8 cellular contexts compared by ENCODE assay signal in the genomic region with DNA sequence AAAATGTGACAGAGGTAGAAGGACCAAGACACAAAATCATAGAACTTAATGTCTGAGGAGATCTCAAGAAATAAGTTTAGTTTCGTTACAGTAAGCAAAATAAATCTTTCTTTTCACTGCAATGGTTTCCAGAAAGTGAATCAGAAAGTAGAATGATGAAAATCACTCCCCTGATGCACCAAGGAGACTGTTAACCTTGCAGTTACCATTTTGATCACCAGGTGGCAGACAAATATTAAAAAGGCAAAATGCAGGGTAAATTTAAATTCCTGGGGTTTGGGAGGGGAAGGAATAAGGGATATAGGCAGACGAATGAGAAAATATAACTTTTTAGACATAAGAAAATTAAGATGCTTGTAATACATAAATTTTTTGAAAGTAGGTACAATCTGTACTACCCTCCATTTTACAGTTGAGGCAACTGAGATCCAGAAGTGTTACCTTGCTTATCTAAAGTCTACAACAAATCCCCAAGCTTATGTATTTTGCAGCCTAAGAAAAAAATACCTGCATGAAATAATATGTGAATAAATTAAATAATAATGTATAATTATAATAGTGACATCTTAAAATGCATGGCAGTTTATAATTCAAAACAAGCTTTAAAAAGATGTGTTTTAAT.
DNase-seq lines count a peak whose midpoint lies in the region; ATAC-seq, FAIRE-seq and TF ChIP-seq lines count a peak whose summit lies in the region.

No MANE protein-coding gene starts in this region.

- peaks cover 7 to 13% of the 10 kb centered on the region in 2 experiments; a peak in 3 of 4 replicates for H3K4me1 Mint-ChIP-seq in H9

- DNase-seq in AG09309 (ENCODE audit: low read depth) = peak; percentile 13
- no peak for DNase-seq in H9
- no peak for DNase-seq in transverse colon
- DNase-seq in aorta = no peak

- H2AFZ ChIP-seq in H9 (ENCODE audit: low read length) = no peak overlapping the region
- H2AFZ ChIP-seq in Loucy (ENCODE audit: low read length) = no peak overlapping the region

- TF ChIP-seq CTCF in AG09309 (IDR thresholded peaks at IDR 0.05; ENCODE audit: control insufficient read depth, insufficient read depth, low read depth, low read length, missing control alignments) (peak; percentile 65), H9 (conservative IDR thresholded peaks at IDR 0.05) (peak; percentile 76), Loucy (conservative IDR thresholded peaks at IDR 0.05; ENCODE audit: low read length) (peak; percentile 92), WI38 (IDR thresholded peaks at IDR 0.05; ENCODE audit: low read depth, low read length) (peak; percentile 40), transverse colon (IDR thresholded peaks at IDR 0.05) (peak; percentile 38 to 55 (median 53))

- H3K18ac ChIP-seq in H9 (ENCODE audit: insufficient read length, low read depth, low read length) = no peak overlapping the region

- ATAC-seq in aorta (ENCODE audit: low FRiP score) = no peak

- H3K27ac ChIP-seq in H9 (ENCODE audit: insufficient read length, low read depth, low read length) (no peak overlapping the region), iPS-18a (ENCODE audit: low read length) (no peak overlapping the region), transverse colon (no peak overlapping the region), aorta (ENCODE audit: low read depth in 1 of 2, low read length in 2 of 2) (no peak overlapping the region)

- no peak overlapping the region for H3K27ac Mint-ChIP-seq in H9

- H3K79me1 ChIP-seq in H9 (ENCODE audit: insufficient read depth, low read depth, low read length, poor library complexity, severe bottlenecking) = no peaks in the 10 kb centered on the region

- no peak overlapping the region for H2BK20ac ChIP-seq in H9 (ENCODE audit: low read depth, low read length, poor library complexity, severe bottlenecking)

- H3K14ac ChIP-seq in H9 (ENCODE audit: insufficient read depth, low read length) = no peak overlapping the region

- H3K9me3 Mint-ChIP-seq in H9 = no peaks in the 10 kb centered on the region

- no peak overlapping the region for H2BK12ac ChIP-seq in H9 (ENCODE audit: insufficient read length, low read depth, low read length)

- no CpG with 5 or more reads among the region's 2 CpGs for WGBS in H9 (ENCODE audit: extremely low coverage, insufficient read length, low lambda C conversion rate)
- WGBS in transverse colon (ENCODE audit: low coverage in 1 of 2), 2 donors = 27 to 31% methylated on average over 2 of the region's 2 CpGs
- WGBS in aorta, 2 donors = 62 to 64% methylated on average over 2 of the region's 2 CpGs

- H4K8ac ChIP-seq in H9 (replicated peaks; ENCODE audit: insufficient read length, low read depth, low read length) = no peak overlapping the region

- H3K56ac ChIP-seq in H9 (ENCODE audit: insufficient read length, low read depth, low read length) = no peak overlapping the region

- no peaks in the 10 kb centered on the region for H3K4me1 ChIP-seq in H9 (ENCODE audit: insufficient read depth, low read length)
- no peaks in the 10 kb centered on the region for H3K4me1 ChIP-seq in Loucy (ENCODE audit: insufficient read depth, low read length, poor library complexity, severe bottlenecking)
- peaks cover 7% of the 10 kb centered on the region for H3K4me1 ChIP-seq in iPS-18a (ENCODE audit: control insufficient read depth, low read depth, low read length)
- H3K4me1 ChIP-seq in transverse colon = no peaks in the 10 kb centered on the region
- no peaks in the 10 kb centered on the region for H3K4me1 ChIP-seq in aorta (ENCODE audit: control insufficient read depth in 1 of 2, insufficient read depth in 2 of 2, low read length in 2 of 2)

- H3K9ac ChIP-seq in H9 (ENCODE audit: extremely low read depth, insufficient read length, low read length) (no peak overlapping the region), Loucy (ENCODE audit: low read depth, low read length, poor library complexity, severe bottlenecking) (no peak overlapping the region), iPS-18a (ENCODE audit: low read length) (peak overlapping the region; percentile 10)

- H3K27me3 Mint-ChIP-seq in H9 (ENCODE audit: low read depth) = no peaks in the 10 kb centered on the region

- H4K20me1 ChIP-seq in H9 (ENCODE audit: control insufficient read depth, insufficient read depth, insufficient read length) (no peaks in the 10 kb centered on the region), Loucy (ENCODE audit: insufficient read depth, low read length, poor library complexity, severe bottlenecking) (no peaks in the 10 kb centered on the region)

- H2BK5ac ChIP-seq in H9 (ENCODE audit: insufficient read length, low read length) = no peak overlapping the region

- no peak overlapping the region for H3K4ac ChIP-seq in H9 (ENCODE audit: low read depth, low read length)

- no peak overlapping the region for H4K5ac ChIP-seq in H9 (ENCODE audit: insufficient read length, low read depth, low read length)

- H3K9me3 ChIP-seq in H9 (ENCODE audit: control insufficient read depth, low read depth, low read length) (no peaks in the 10 kb centered on the region), Loucy (ENCODE audit: insufficient read depth, low read depth, low read length) (no peaks in the 10 kb centered on the region), iPS-18a (ENCODE audit: control insufficient read depth, low read depth, low read length) (no peaks in the 10 kb centered on the region), transverse colon (no peaks in the 10 kb centered on the region), aorta (ENCODE audit: control insufficient read depth, low read length) (no peaks in the 10 kb centered on the region)

- no peaks in the 10 kb centered on the region for H3K23me2 ChIP-seq in H9 (ENCODE audit: insufficient read length, low read depth, low read length, poor library complexity, severe bottlenecking)

- H3K36me3 Mint-ChIP-seq in H9 (ENCODE audit: insufficient read depth in 1 of 3, low read depth in 3 of 3) = no peaks in the 10 kb centered on the region

- intact Hi-C loops in transverse colon (cut with DNase I; ENCODE audit: low total_unique reads) (no loop called here), aorta (cut with DNase I) (loop anchor here (10.0 kb wide), 3 partner anchors 126 to 944 kb away; a partner anchor contains a TSS)

- H3K4me3 ChIP-seq in AG09309 (ENCODE audit: control insufficient read depth, low read depth, low read length) (no peak overlapping the region), Loucy (ENCODE audit: low read length, poor library complexity, severe bottlenecking) (no peak overlapping the region), WI38 (ENCODE audit: low read depth, low read length) (no peak overlapping the region), iPS-18a (ENCODE audit: low read length) (no peak overlapping the region), transverse colon (no peak overlapping the region), aorta (ENCODE audit: low read length in 2 of 2) (no peak overlapping the region)

- no peak overlapping the region for H3K4me3 Mint-ChIP-seq in H9

- peak; percentile 72 for FAIRE-seq in G401.6 (lab: Jason Lieb, UNC)

- H2BK15ac ChIP-seq in H9 (ENCODE audit: low read depth, low read length) = no peak overlapping the region

- H3F3A ChIP-seq in Loucy (ENCODE audit: low read depth) = no peaks in the 10 kb centered on the region

- H3K79me2 ChIP-seq in H9 (ENCODE audit: insufficient read depth, low read length) = no peaks in the 10 kb centered on the region; the same call in 1 of the 2 replicates
- H3K79me2 ChIP-seq in Loucy (ENCODE audit: insufficient read depth, low read length) = no peaks in the 10 kb centered on the region

- H2AK5ac ChIP-seq in H9 (ENCODE audit: insufficient read length, low read length) = no peak overlapping the region

- H3K27me3 ChIP-seq in H9 (ENCODE audit: insufficient read depth, low read length) (no peaks in the 10 kb centered on the region; the same call in 1 of the 2 replicates), Loucy (ENCODE audit: insufficient read depth, low read length, poor library complexity, severe bottlenecking) (no peaks in the 10 kb centered on the region), iPS-18a (ENCODE audit: control insufficient read depth, insufficient read depth, low read length) (no peaks in the 10 kb centered on the region), transverse colon (no peaks in the 10 kb centered on the region), aorta (ENCODE audit: control insufficient read depth in 1 of 2, insufficient read depth in 2 of 2, low read length in 1 of 2) (no peaks in the 10 kb centered on the region)

- H3K4me2 ChIP-seq in H9 (ENCODE audit: insufficient read depth, insufficient read length, low read length) (no peak overlapping the region), Loucy (ENCODE audit: low read depth, low read length, poor library complexity, severe bottlenecking) (no peak overlapping the region)

- H3K9me2 ChIP-seq in Loucy (replicated peaks; ENCODE audit: low read depth, low read length) = no peaks in the 10 kb centered on the region

- in situ Hi-C loops in transverse colon (cut with MboI; ENCODE audit: low pct_ligation_motif_present in 1 of 4, low pct_unique_long_range_greater_than_20kb in 1 of 4, low sequenced_read_pairs in 3 of 4) = loop anchor here in 1 of 4 donors (10.0 kb wide), 1 partner anchor 404 kb away; no protein-coding TSS in a partner anchor

- no peak overlapping the region for H3T11ph ChIP-seq in H9 (ENCODE audit: low read length)

- no peak overlapping the region for H4K91ac ChIP-seq in H9 (ENCODE audit: insufficient read length, low read depth, low read length)

- TF ChIP-seq EP300 in transverse colon (IDR thresholded peaks at IDR 0.05; ENCODE audit: low read depth) = no peak

- no peaks in the 10 kb centered on the region for H3K36me3 ChIP-seq in Loucy (ENCODE audit: insufficient read depth, low read length)
- H3K36me3 ChIP-seq in iPS-18a (ENCODE audit: control insufficient read depth, low read depth, low read length) = no peaks in the 10 kb centered on the region
- H3K36me3 ChIP-seq in transverse colon = no peaks in the 10 kb centered on the region
- no peaks in the 10 kb centered on the region for H3K36me3 ChIP-seq in aorta (ENCODE audit: control insufficient read depth in 1 of 2, insufficient read depth in 2 of 2, low read length in 1 of 2)

- H3K23ac ChIP-seq in H9 (ENCODE audit: insufficient read length, low read depth, low read length) = no peak overlapping the region

- no peak for TF ChIP-seq POLR2A in transverse colon (IDR thresholded peaks at IDR 0.05)

- H2BK120ac ChIP-seq in H9 (ENCODE audit: low read depth, low read length, poor library complexity, severe bottlenecking) = no peak overlapping the region

Comparison
In these comparisons a context has a peak if more than half of its experiments do, and no peak if none do; other contexts are left out.
1. CTCF ChIP-seq: peak in every context shown above with its lines; median percentile 92 in Loucy; 76 in H9; 65 in AG09309; 53 in transverse colon; 40 in WI38.